Comparison of ENCODE assay signal across 8 cellular contexts in genomic region chr7:30134011-30134410, GRCh38. TPM values are rescaled to one million over a fixed set of nuclear protein-coding genes. Genes with fewer than 3 reads are reported as not detected.
DNase-seq lines count a peak whose midpoint lies in the region; ATAC-seq and TF ChIP-seq lines count a peak whose summit lies in the region.

No MANE protein-coding gene starts in this region.

- peaks cover 15% of the 10 kb centered on the region for H3K4me1 ChIP-seq in CD8-positive, alpha-beta T cell (ENCODE audit: insufficient read depth, low read length)
- H3K4me1 ChIP-seq in ectodermal cell (ENCODE audit: control insufficient read depth, insufficient read depth, low read length) (no peaks in the 10 kb centered on the region), neutrophil (ENCODE audit: control insufficient read depth in 1 of 2, insufficient read depth in 1 of 2, low read depth in 1 of 2, low read length in 1 of 2) (peaks cover 17 to 22% of the 10 kb centered on the region in 2 experiments)

- CTCF ChIA-PET in CD8-positive, alpha-beta T cell (lab: Charles Lee): interaction anchor here (1.0 to 1.6 kb wide), 2 partner anchors 8 to 10 kb away, joined by 3 to 4 read pairs; no protein-coding TSS in a partner anchor

- H3K27me3 ChIP-seq in CD8-positive, alpha-beta T cell (ENCODE audit: insufficient read depth, low read length): no peaks in the 10 kb centered on the region
- H3K27me3 ChIP-seq in ectodermal cell (ENCODE audit: control insufficient read depth, insufficient read depth, low read length, poor library complexity, severe bottlenecking) (peaks cover 32% of the 10 kb centered on the region), neutrophil (peaks cover 15% of the 10 kb centered on the region)

- H3K4me3 ChIP-seq in CD8-positive, alpha-beta T cell (ENCODE audit: low read depth, low read length): peak overlapping the region; percentile 64
- H3K4me3 ChIP-seq in ectodermal cell (ENCODE audit: insufficient read depth, low read depth, low read length) (peak overlapping the region; percentile 63), neutrophil (ENCODE audit: low read depth in 1 of 2, low read length in 1 of 2) (peak overlapping the region; percentile 68 to 73)

- no peaks in the 10 kb centered on the region for H3K9me3 Mint-ChIP-seq in CD8-positive, alpha-beta T cell

- peaks cover 3% of the 10 kb centered on the region for H3K36me3 Mint-ChIP-seq in CD8-positive, alpha-beta T cell

- H3K4me3 Mint-ChIP-seq in CD8-positive, alpha-beta T cell: peak overlapping the region; percentile 85

- peak overlapping the region; percentile 81 for H3K27ac Mint-ChIP-seq in CD8-positive, alpha-beta T cell

- H3K27ac ChIP-seq in CD8-positive, alpha-beta T cell (ENCODE audit: low read depth, low read length): peak overlapping the region; percentile 49
- H3K27ac ChIP-seq in ectodermal cell (ENCODE audit: insufficient read depth, low read depth, low read length, poor library complexity, severe bottlenecking) (no peak overlapping the region), neutrophil (peak overlapping the region; percentile 95)

- TF ChIP-seq CTCF in CD8-positive, alpha-beta T cell (IDR thresholded peaks at IDR 0.05): no peak
- TF ChIP-seq CTCF in neutrophil (IDR thresholded peaks at IDR 0.05): no peak

- ATAC-seq in CD8-positive, alpha-beta T cell: no peak

- H3K9me3 ChIP-seq in CD8-positive, alpha-beta T cell (ENCODE audit: low read length): no peaks in the 10 kb centered on the region
- H3K9me3 ChIP-seq in ectodermal cell (ENCODE audit: control insufficient read depth, low read length) (no peaks in the 10 kb centered on the region), neutrophil (no peaks in the 10 kb centered on the region)

- H3K36me3 ChIP-seq in CD8-positive, alpha-beta T cell (ENCODE audit: insufficient read depth, low read length): no peaks in the 10 kb centered on the region
- H3K36me3 ChIP-seq in ectodermal cell (ENCODE audit: control insufficient read depth, insufficient read depth, low read length) (no peaks in the 10 kb centered on the region), neutrophil (peaks cover 5% of the 10 kb centered on the region)

- peaks cover 11% of the 10 kb centered on the region for H3K4me1 Mint-ChIP-seq in CD8-positive, alpha-beta T cell (ENCODE audit: low read depth)

- intact Hi-C loops in CD8-positive, alpha-beta T cell (cut with DNase I, micrococcal nuclease): loop anchor here (1.0 to 10.0 kb wide), 12 partner anchors 15 to 591 kb away; partner anchors contain the start of genes GARS1 (in 2 of the 2), GGCT (in 2 of the 2), FKBP14 (in 1 of the 2) and NOD1 (in 1 of the 2)

- POLR2A ChIA-PET in CD8-positive, alpha-beta T cell (lab: Charles Lee): interaction anchor here (0.8 to 1.0 kb wide), 3 partner anchors 10 to 37 kb away, joined by 4 read pairs; no protein-coding TSS in a partner anchor

- WGBS in ectodermal cell, 2 experiments: 69 to 71% methylated on average over 7 of the region's 7 CpGs

- DNase-seq in CD8-positive, alpha-beta T cell: no peak
- DNase-seq in NCI-H69 (lab: John Stamatoyannopoulos, UW): peak; percentile 49
- DNase-seq in T1000 (lab: John Stamatoyannopoulos, UW): no peak
- no peak for DNase-seq in HCEC 1CT
- no peak for DNase-seq in GDM1 (lab: John Stamatoyannopoulos, UW)
- no peak for DNase-seq in hypothalamus (lab: John Stamatoyannopoulos, UW)

- no peaks in the 10 kb centered on the region for H3K27me3 Mint-ChIP-seq in CD8-positive, alpha-beta T cell (ENCODE audit: low read depth)

RNA-seq across cellular contexts. Expression of gene MTURN, which starts 0.8 kb away (rescaled TPM):
- total RNA-seq in CD8-positive, alpha-beta T cell: 10 to 100 TPM; 16.1 to 19.7 TPM
- polyA plus RNA-seq in ectodermal cell (2013, experiment 1 of 4): 11.1 TPM
- polyA plus RNA-seq in ectodermal cell (2013, experiment 2 of 4): 8.6 TPM
- polyA plus RNA-seq in ectodermal cell (2013, experiment 3 of 4): 7.6 TPM
- polyA plus RNA-seq in ectodermal cell (2013, experiment 4 of 4): 9.2 TPM
